In genomic region chr4:114264877-114265291, GRCh38 we compare ENCODE assay signal across 3 cellular contexts.
TF ChIP-seq lines count a peak whose summit lies in the region.

No MANE protein-coding gene starts in this region.

TF ChIP-seq in A549, 52 proteins besides CTCF, POLR2A, EP300 and RAD21:
- TF ChIP-seq GATA3 (IDR thresholded peaks at IDR 0.05; ENCODE audit: borderline replicate concordance) = no peak
- TF ChIP-seq EHMT2 (IDR thresholded peaks at IDR 0.05; ENCODE audit: low read depth) = no peak
- TF ChIP-seq PHF8 (IDR thresholded peaks at IDR 0.05; ENCODE audit: borderline replicate concordance, low read depth) = no peak
- TF ChIP-seq RARB (CRISPR knock-in tag; IDR thresholded peaks at IDR 0.05) = no peak
- TF ChIP-seq PBX3 (IDR thresholded peaks at IDR 0.05) = no peak
- TF ChIP-seq ESRRA (IDR thresholded peaks at IDR 0.05; ENCODE audit: borderline replicate concordance, low read length) = no peak
- no peak for TF ChIP-seq NFE2L2 (conservative IDR thresholded peaks at IDR 0.05; ENCODE audit: low read length)
- TF ChIP-seq ZSCAN20 (CRISPR knock-in tag; IDR thresholded peaks at IDR 0.05) = no peak

TF ChIP-seq in IMR-90, 13 proteins besides CTCF, POLR2A, EP300 and RAD21:
- TF ChIP-seq SMC3 (IDR thresholded peaks at IDR 0.05; ENCODE audit: low read depth, low read length) (no peak), MXI1 (IDR thresholded peaks at IDR 0.05; ENCODE audit: borderline replicate concordance, low read depth, low read length) (no peak), MAZ (IDR thresholded peaks at IDR 0.05; ENCODE audit: borderline replicate concordance, low read depth, low read length) (no peak), CEBPB (IDR thresholded peaks at IDR 0.05; ENCODE audit: low read depth, low read length) (no peak)

TF ChIP-seq in endothelial cell of umbilical vein, 7 proteins besides CTCF, POLR2A, EP300 and RAD21:
- TF ChIP-seq GATA2 (IDR thresholded peaks at IDR 0.05; ENCODE audit: insufficient read depth, insufficient read length, low read depth, low read length) = no peak
- TF ChIP-seq MYC (IDR thresholded peaks at IDR 0.05; ENCODE audit: low read depth, low read length) = no peak
- TF ChIP-seq MAX (IDR thresholded peaks at IDR 0.05; ENCODE audit: insufficient read depth, insufficient read length) = no peak
- no peak for TF ChIP-seq FOS (IDR thresholded peaks at IDR 0.05; ENCODE audit: borderline replicate concordance, insufficient read depth, low read length)
- TF ChIP-seq JUN (IDR thresholded peaks at IDR 0.05; ENCODE audit: borderline replicate concordance, insufficient read depth, insufficient read length, low read depth) = no peak
- TF ChIP-seq EZH2 (IDR thresholded peaks at IDR 0.05; ENCODE audit: borderline replicate concordance, low read depth, low read length, severe bottlenecking) = no peak
- no peak for TF ChIP-seq POLR2AphosphoS5 (IDR thresholded peaks at IDR 0.05; ENCODE audit: insufficient read depth, low read depth, low read length)
